In the genomic region with DNA sequence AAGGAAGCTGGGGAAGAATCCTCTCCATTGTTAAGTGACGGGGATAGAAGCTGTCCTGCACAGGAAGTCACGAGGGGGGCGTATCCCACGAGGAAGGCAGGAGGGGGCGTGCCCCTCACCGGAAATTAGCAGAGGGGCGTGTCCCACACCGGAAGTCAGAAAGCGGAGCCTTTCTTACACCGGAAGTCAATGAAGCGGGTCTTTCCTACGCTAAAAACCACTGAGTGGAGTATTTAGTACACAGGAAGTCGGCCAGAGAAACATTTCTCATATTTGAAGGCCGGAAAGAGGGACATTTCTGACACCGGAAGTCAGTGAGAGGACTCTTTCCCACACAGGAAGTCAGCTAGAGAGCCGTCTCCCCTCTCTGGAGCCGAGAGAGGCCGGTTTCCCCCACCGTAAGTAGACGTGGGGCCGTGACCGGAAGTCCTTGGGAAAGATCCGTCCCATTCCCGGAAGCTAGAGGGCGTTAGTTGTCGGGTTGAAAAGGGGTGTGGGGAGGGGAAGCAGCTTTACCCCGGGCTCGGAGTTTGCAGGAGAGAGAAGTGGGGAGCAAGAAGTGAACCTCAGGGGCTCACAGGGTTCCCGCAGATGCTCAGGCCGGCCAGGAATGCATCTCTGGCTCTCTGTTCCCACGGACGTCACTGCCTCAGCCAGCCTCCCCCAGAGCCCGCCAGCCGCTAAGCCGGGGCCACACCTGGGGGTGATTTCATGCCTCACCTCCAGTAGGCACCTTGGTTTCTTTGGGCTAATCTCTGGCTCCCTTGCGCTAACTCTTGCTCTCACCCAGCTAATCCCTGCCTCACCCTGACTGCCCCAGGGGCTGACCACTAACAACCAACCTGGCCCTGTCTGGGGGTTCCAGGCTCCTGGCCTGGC, we compare ENCODE assay signal across 8 cellular contexts. TPM values are rescaled to one million over a fixed set of nuclear protein-coding genes. Genes with fewer than 3 reads are reported as not detected.
DNase-seq lines count a peak whose midpoint lies in the region; ATAC-seq and TF ChIP-seq lines count a peak whose summit lies in the region.

No MANE protein-coding gene starts in this region.

- peak overlapping the region; percentile 79 to 85 (median 80) for H3K4me3 ChIP-seq in right lobe of liver

- peak; percentile 61 for DNase-seq in GM19240 (ENCODE audit: insufficient read length, low spot score)
- DNase-seq in NCI-H748 treated with DMSO at 0.1 percent for 48 hours (lab: John Stamatoyannopoulos, UW) = peak; percentile 96
- DNase-seq in activated CD4-positive, alpha-beta T cell treated with anti-CD3 and anti-CD28 coated beads, Interleukin-2, amount 50 U/mL, for 4 hours = peak; percentile 83 to 84
- DNase-seq in dermis blood vessel endothelial cell = peak; percentile 84
- DNase-seq in right lobe of liver = peak; percentile 87 to 92 (median 90)
- DNase-seq in stimulated activated CD4-positive, alpha-beta T cell treated with anti-CD3 and anti-CD28 coated beads, Interleukin-4, amount 100 ng/mL, for 24 hours = peak; percentile 93

- no peaks in the 10 kb centered on the region for H3K36me3 ChIP-seq in right lobe of liver

- WGBS in right lobe of liver (ENCODE audit: insufficient coverage, low coverage, low lambda C conversion rate, missing lambda C conversion rate) = 0% methylated on average over 24 of the region's 36 CpGs

- peak; percentile 64 for TF ChIP-seq POLR2A in right lobe of liver (IDR thresholded peaks at IDR 0.05)

- peak; percentile 56 for ATAC-seq in HG03460 (IDR thresholded peaks at IDR 0.05; ENCODE audit: unreplicated experiment)
- peak; percentile 90 to 92 (median 92) for ATAC-seq in right lobe of liver

- H3K9me3 ChIP-seq in right lobe of liver = no peaks in the 10 kb centered on the region

- H3K4me1 ChIP-seq in right lobe of liver = peaks cover 0 to 12% (median 2%) of the 10 kb centered on the region in 4 donors

- TF ChIP-seq CTCF in C4-2B (conservative IDR thresholded peaks at IDR 0.05) = peak; percentile 30
- peak; percentile 29 to 58 (median 55) for TF ChIP-seq CTCF in right lobe of liver (IDR thresholded peaks at IDR 0.05)

- H3K27ac ChIP-seq in C4-2B (peak overlapping the region; percentile 65), right lobe of liver (peak overlapping the region; percentile 77 to 98 (median 87))

- intact Hi-C loops in right lobe of liver (cut with DNase I) = no loop called here

- no peaks in the 10 kb centered on the region for H3K27me3 ChIP-seq in right lobe of liver

RNA-seq across cellular contexts. Expression of a gene that starts 15.4 kb away (rescaled TPM):
- total RNA-seq in dermis blood vessel endothelial cell (0.19 and 0.34 TPM in 2 replicates), right lobe of liver (1 to 10 TPM in 1 of 6 experiments, under 1 TPM in 5; 0.19 to 3.2 (median 0.47) TPM)

RNA-seq across cellular contexts. Expression of a gene that starts 51.1 kb away (rescaled TPM):
- not detected in 2 replicates for total RNA-seq in dermis blood vessel endothelial cell
- total RNA-seq in right lobe of liver = not detected

RNA-seq across cellular contexts. Expression of a gene that starts 55.0 kb away (rescaled TPM):
- total RNA-seq in dermis blood vessel endothelial cell (0.09 TPM in 1 of 2 replicates, not detected in the other), right lobe of liver (under 1 TPM in 2 of 6 experiments, not detected in 4; 0.53 to 0.59 TPM)

Comparison
In these comparisons a context has a peak if more than half of its experiments do, and no peak if none do; other contexts are left out.
1. Peak in every context shown above with its lines: DNase-seq, ATAC-seq, H3K4me3 ChIP-seq and H3K27ac ChIP-seq.